In the genomic region with DNA sequence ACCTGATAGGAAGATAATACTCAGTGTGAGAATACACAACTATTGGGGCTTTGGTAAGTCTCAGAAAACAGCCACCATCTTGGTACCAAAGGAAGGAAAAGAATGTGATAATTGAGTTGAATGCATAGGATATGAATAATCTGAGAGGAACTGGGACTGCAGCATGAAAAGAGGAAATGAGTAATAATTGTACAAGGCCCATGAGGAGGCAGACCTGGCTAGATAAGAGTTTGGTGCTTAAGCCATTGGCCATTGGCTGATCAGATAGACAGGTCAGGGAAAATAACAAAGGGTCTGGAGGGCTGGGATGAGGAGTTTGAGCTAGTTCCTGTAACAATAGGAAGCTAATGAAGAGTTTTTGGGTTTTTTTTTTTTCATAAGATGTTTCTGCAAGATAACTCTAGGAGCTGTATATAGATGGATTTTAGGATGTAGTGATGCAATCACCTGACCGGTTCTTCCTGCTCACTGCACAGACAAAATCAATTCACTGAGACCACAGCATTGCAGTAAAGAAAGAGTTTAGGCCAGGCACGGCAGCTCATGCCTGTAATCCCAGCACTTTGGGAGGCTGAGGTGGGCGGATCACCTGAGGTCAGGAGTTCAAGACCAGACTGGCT, we compare ENCODE assay signal across 8 cellular contexts. TPM values are rescaled to one million over a fixed set of nuclear protein-coding genes. Genes with fewer than 3 reads are reported as not detected.
DNase-seq lines count a peak whose midpoint lies in the region; ATAC-seq and TF ChIP-seq lines count a peak whose summit lies in the region.

No MANE protein-coding gene starts in this region.

- no peaks in the 10 kb centered on the region for H3K79me2 ChIP-seq in mesendoderm (ENCODE audit: control insufficient read depth, insufficient read depth, low read length)

- H3K4me3 ChIP-seq in foreskin fibroblast (ENCODE audit: low read depth in 1 of 2, low read length in 2 of 2) (no peak overlapping the region), mesendoderm (ENCODE audit: low read length) (no peak overlapping the region)

- no peak overlapping the region for H3K27ac Mint-ChIP-seq in WTC11

- H2AK5ac ChIP-seq in mesendoderm (ENCODE audit: low read length) = no peak overlapping the region

- no peaks in the 10 kb centered on the region for H3K79me1 ChIP-seq in mesendoderm (ENCODE audit: low read length)

- H3K56ac ChIP-seq in mesendoderm (ENCODE audit: low read length) = no peak overlapping the region

- peaks cover 4% of the 10 kb centered on the region; the same call in 1 of the 2 replicates for H3K4me1 Mint-ChIP-seq in WTC11

- H3K9ac ChIP-seq in mesendoderm (ENCODE audit: low read length) = no peak overlapping the region

- H3K9me3 Mint-ChIP-seq in WTC11 = peaks cover 10% of the 10 kb centered on the region

- no CpG with 5 or more reads among the region's 3 CpGs for WGBS in mesendoderm (ENCODE audit: extremely low coverage, insufficient coverage, low lambda C conversion rate)

- no peaks in the 10 kb centered on the region for H3K4me1 ChIP-seq in mesendoderm (ENCODE audit: control insufficient read depth, low read depth, low read length)

- no peaks in the 10 kb centered on the region for H3K36me3 ChIP-seq in mesendoderm (ENCODE audit: control insufficient read depth, insufficient read depth, low read length)

- H3K27me3 ChIP-seq in mesendoderm (ENCODE audit: insufficient read depth, low read length, poor library complexity) = no peaks in the 10 kb centered on the region

- peak; percentile 85 for ATAC-seq in GM18508 (IDR thresholded peaks at IDR 0.05; ENCODE audit: insufficient read depth, unreplicated experiment)
- ATAC-seq in HG02588 (IDR thresholded peaks at IDR 0.05; ENCODE audit: unreplicated experiment) = peak; percentile 92
- ATAC-seq in WTC11 = no peak

- in situ Hi-C loops in ACHN (cut with HindIII; ENCODE audit: low pct_ligation_motif_present, low pct_unique_long_range_greater_than_20kb, low sequenced_read_pairs) = no loop called here

- H3K4ac ChIP-seq in mesendoderm (ENCODE audit: low read depth, low read length) = no peak overlapping the region

- H3K18ac ChIP-seq in mesendoderm (ENCODE audit: low read length) = no peak overlapping the region

- no peak overlapping the region for H3K4me2 ChIP-seq in mesendoderm (ENCODE audit: low read length)

- H3K36me3 Mint-ChIP-seq in WTC11 = 0 out of 2 replicates have a peak, but pooled peaks cover 4% of the 10 kb centered on the region

- TF ChIP-seq CTCF in foreskin fibroblast (IDR thresholded peaks at IDR 0.05; ENCODE audit: low read depth, low read length) (no peak), WTC11 (IDR thresholded peaks at IDR 0.05) (no peak)

- no peak overlapping the region for H2BK5ac ChIP-seq in mesendoderm (ENCODE audit: low read length)

- H3K23ac ChIP-seq in mesendoderm (ENCODE audit: low read length) = no peak overlapping the region

- no peak overlapping the region for H2BK15ac ChIP-seq in mesendoderm (replicated peaks; ENCODE audit: low read depth)

- no peak overlapping the region for H4K5ac ChIP-seq in mesendoderm (ENCODE audit: low read length)

- H4K8ac ChIP-seq in mesendoderm (ENCODE audit: low read depth, low read length) = no peak overlapping the region

- H3K4me3 Mint-ChIP-seq in WTC11 = no peak overlapping the region

- H3K27me3 Mint-ChIP-seq in WTC11 (ENCODE audit: low read depth) = no peaks in the 10 kb centered on the region

- CTCF ChIA-PET in WTC11 (lab: Charles Lee) = no interaction called here

- H3K27ac ChIP-seq in mesendoderm (ENCODE audit: low read depth, low read length) = no peak overlapping the region

- DNase-seq in NCI-H226 (peak; percentile 70), foreskin fibroblast (peak; percentile 62 to 73), mesendoderm (no peak), ACHN (no peak), WTC11 (ENCODE audit: low spot score) (no peak)
- no peak for DNase-seq in activated effector memory CD4-positive, alpha-beta T cell treated with Interleukin-2 at 50 U/mL for 16 hours

- POLR2A ChIA-PET in WTC11 (lab: Charles Lee) = no interaction called here

- no peak overlapping the region for H2BK120ac ChIP-seq in mesendoderm (ENCODE audit: low read depth, low read length)

TF ChIP-seq in WTC11, 78 proteins besides CTCF, POLR2A, EP300 and RAD21 (continues in another document):
- no peak for TF ChIP-seq ZNF138 (CRISPR knock-in tag; conservative IDR thresholded peaks at IDR 0.05)
- TF ChIP-seq ZNF219 (CRISPR knock-in tag; IDR thresholded peaks at IDR 0.05; ENCODE audit: borderline replicate concordance) = no peak
- TF ChIP-seq, protein P1, sequence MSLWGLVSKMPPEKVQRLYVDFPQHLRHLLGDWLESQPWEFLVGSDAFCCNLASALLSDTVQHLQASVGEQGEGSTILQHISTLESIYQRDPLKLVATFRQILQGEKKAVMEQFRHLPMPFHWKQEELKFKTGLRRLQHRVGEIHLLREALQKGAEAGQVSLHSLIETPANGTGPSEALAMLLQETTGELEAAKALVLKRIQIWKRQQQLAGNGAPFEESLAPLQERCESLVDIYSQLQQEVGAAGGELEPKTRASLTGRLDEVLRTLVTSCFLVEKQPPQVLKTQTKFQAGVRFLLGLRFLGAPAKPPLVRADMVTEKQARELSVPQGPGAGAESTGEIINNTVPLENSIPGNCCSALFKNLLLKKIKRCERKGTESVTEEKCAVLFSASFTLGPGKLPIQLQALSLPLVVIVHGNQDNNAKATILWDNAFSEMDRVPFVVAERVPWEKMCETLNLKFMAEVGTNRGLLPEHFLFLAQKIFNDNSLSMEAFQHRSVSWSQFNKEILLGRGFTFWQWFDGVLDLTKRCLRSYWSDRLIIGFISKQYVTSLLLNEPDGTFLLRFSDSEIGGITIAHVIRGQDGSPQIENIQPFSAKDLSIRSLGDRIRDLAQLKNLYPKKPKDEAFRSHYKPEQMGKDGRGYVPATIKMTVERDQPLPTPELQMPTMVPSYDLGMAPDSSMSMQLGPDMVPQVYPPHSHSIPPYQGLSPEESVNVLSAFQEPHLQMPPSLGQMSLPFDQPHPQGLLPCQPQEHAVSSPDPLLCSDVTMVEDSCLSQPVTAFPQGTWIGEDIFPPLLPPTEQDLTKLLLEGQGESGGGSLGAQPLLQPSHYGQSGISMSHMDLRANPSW (CRISPR knock-in tag; conservative IDR thresholded peaks at IDR 0.05; ENCODE audit: low read depth) = no peak
- no peak for TF ChIP-seq RELA (CRISPR knock-in tag; IDR thresholded peaks at IDR 0.05; ENCODE audit: borderline replicate concordance)
- TF ChIP-seq, protein P2, sequence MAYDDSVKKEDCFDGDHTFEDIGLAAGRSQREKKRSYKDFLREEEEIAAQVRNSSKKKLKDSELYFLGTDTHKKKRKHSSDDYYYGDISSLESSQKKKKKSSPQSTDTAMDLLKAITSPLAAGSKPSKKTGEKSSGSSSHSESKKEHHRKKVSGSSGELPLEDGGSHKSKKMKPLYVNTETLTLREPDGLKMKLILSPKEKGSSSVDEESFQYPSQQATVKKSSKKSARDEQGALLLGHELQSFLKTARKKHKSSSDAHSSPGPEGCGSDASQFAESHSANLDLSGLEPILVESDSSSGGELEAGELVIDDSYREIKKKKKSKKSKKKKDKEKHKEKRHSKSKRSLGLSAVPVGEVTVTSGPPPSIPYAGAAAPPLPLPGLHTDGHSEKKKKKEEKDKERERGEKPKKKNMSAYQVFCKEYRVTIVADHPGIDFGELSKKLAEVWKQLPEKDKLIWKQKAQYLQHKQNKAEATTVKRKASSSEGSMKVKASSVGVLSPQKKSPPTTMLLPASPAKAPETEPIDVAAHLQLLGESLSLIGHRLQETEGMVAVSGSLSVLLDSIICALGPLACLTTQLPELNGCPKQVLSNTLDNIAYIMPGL (CRISPR knock-in tag; IDR thresholded peaks at IDR 0.05) = no peak
- TF ChIP-seq ZBTB21 (CRISPR knock-in tag; IDR thresholded peaks at IDR 0.05; ENCODE audit: borderline replicate concordance) = no peak
- no peak for TF ChIP-seq JUN (CRISPR knock-in tag; IDR thresholded peaks at IDR 0.05)
- no peak for TF ChIP-seq FOXJ3 (CRISPR knock-in tag; IDR thresholded peaks at IDR 0.05; ENCODE audit: borderline replicate concordance)
- no peak for TF ChIP-seq ESRRA (CRISPR knock-in tag; IDR thresholded peaks at IDR 0.05; ENCODE audit: borderline replicate concordance)
- no peak for TF ChIP-seq NR3C1 (CRISPR knock-in tag; conservative IDR thresholded peaks at IDR 0.05; ENCODE audit: low read depth)
- no peak for TF ChIP-seq NFATC4 (CRISPR knock-in tag; IDR thresholded peaks at IDR 0.05)
- TF ChIP-seq ZNF263 (CRISPR knock-in tag; IDR thresholded peaks at IDR 0.05; ENCODE audit: low read depth) = no peak
- TF ChIP-seq ZNF232 (CRISPR knock-in tag; IDR thresholded peaks at IDR 0.05) = no peak
- TF ChIP-seq, protein P3, sequence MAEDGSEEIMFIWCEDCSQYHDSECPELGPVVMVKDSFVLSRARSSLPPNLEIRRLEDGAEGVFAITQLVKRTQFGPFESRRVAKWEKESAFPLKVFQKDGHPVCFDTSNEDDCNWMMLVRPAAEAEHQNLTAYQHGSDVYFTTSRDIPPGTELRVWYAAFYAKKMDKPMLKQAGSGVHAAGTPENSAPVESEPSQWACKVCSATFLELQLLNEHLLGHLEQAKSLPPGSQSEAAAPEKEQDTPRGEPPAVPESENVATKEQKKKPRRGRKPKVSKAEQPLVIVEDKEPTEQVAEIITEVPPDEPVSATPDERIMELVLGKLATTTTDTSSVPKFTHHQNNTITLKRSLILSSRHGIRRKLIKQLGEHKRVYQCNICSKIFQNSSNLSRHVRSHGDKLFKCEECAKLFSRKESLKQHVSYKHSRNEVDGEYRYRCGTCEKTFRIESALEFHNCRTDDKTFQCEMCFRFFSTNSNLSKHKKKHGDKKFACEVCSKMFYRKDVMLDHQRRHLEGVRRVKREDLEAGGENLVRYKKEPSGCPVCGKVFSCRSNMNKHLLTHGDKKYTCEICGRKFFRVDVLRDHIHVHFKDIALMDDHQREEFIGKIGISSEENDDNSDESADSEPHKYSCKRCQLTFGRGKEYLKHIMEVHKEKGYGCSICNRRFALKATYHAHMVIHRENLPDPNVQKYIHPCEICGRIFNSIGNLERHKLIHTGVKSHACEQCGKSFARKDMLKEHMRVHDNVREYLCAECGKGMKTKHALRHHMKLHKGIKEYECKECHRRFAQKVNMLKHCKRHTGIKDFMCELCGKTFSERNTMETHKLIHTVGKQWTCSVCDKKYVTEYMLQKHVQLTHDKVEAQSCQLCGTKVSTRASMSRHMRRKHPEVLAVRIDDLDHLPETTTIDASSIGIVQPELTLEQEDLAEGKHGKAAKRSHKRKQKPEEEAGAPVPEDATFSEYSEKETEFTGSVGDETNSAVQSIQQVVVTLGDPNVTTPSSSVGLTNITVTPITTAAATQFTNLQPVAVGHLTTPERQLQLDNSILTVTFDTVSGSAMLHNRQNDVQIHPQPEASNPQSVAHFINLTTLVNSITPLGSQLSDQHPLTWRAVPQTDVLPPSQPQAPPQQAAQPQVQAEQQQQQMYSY (CRISPR knock-in tag; IDR thresholded peaks at IDR 0.05) = no peak

RNA-seq across cellular contexts. Expression of a gene that starts 5.3 kb away (rescaled TPM):
- 7.0 TPM for polyA plus RNA-seq in mesendoderm (2013, experiment 1 of 2)
- 7.1 TPM for polyA plus RNA-seq in mesendoderm (2013, experiment 2 of 2)
- 14.3 to 17.3 TPM (median 15.4 TPM) in 3 replicates for total RNA-seq in WTC11 (2021)

RNA-seq across cellular contexts. Expression of a gene that starts 21.5 kb away (rescaled TPM):
- 1.0 TPM for polyA plus RNA-seq in mesendoderm (2013, experiment 1 of 2)
- polyA plus RNA-seq in mesendoderm (2013, experiment 2 of 2) = 1.1 TPM
- total RNA-seq in WTC11 (2021) = 3.9 to 4.2 TPM (median 3.9 TPM) in 3 replicates

RNA-seq across cellular contexts. Expression of a gene that starts 40.8 kb away (rescaled TPM):
- polyA plus RNA-seq in mesendoderm (2013, experiment 1 of 2) = 18.1 TPM
- 17.0 TPM for polyA plus RNA-seq in mesendoderm (2013, experiment 2 of 2)
- 18.1 to 20.1 TPM (median 19.5 TPM) in 3 replicates for total RNA-seq in WTC11 (2021)

Comparison
In these comparisons a context has a peak if more than half of its experiments do, and no peak if none do; other contexts are left out.
1. DNase-seq: peak in NCI-H226 (single experiment) and foreskin fibroblast (2 of 2); none in mesendoderm (single experiment), activated effector memory CD4-positive, alpha-beta T cell treated with Interleukin-2 at 50 U/mL for 16 hours (single experiment), ACHN (single experiment) and WTC11 (single experiment).